Comparison of ENCODE assay signal across 24 cellular contexts in the genomic region with DNA sequence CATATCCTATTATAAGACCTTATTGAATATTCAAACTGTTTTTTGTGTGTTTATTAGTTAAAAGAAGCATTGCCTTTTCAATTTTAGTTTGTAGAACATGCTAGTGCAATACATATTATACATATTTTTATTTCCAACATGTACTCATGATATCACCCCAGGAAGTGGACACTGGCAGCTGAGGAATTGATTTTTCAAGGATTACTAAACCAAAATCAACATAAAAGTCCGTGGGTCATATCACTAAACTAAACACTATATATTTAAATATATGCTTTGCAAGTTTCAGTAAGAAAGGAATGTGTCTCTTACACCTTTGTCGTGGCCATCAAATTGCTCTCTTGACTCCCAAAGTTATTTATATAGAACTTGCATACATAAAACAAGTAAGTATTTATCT.
"Had no signal": no experiment of that assay in that cellular context is flagged by ENCODE, and none has a peak within 500 bp of the region (broad histone marks: within the 10 kb centered on the region; RNA-seq: fewer than 3 reads in every experiment).

No MANE protein-coding gene starts in this region.

- H3K27me3 Mint-ChIP-seq: activated naive CD8-positive, alpha-beta T cell treated with anti-CD3 and anti-CD28 coated beads for 36 hours had no signal

- ATAC-seq: activated CD8-positive, alpha-beta T cell treated with anti-CD3 and anti-CD28 coated beads, Interleukin-2, amount 10 ng/mL, durations not matched to agents 7 days and 5 days; WTC11 had no signal

- H3K4me2 ChIP-seq: PC-9 had no signal

- H3K9me3 Mint-ChIP-seq: WTC11 had no signal

- DNase-seq: activated CD4-positive, alpha-beta T cell treated with anti-CD3 and anti-CD28 coated beads for 48 hours; activated CD4-positive, alpha-beta T cell treated with anti-CD3 and anti-CD28 coated beads, Interleukin-2, amount 50 U/mL, for 4 hours; activated CD4-positive, CD25-positive, alpha-beta regulatory T cell treated with anti-CD3 and anti-CD28 coated beads, Interleukin-2, amount 50 U/mL, for 72 hours; activated CD8-positive, alpha-beta memory T cell treated with anti-CD3 and anti-CD28 coated beads, Interleukin-2, amount 50 U/mL, for 48 hours; activated CD8-positive, alpha-beta T cell treated with anti-CD3 and anti-CD28 coated beads, Interleukin-2, amount 10 ng/mL, durations not matched to agents 7 days and 5 days; activated effector memory CD4-positive, alpha-beta T cell treated with Interleukin-2 at 50 U/mL for 16 hours; activated naive CD4-positive, alpha-beta T cell treated with Interleukin-2 at 50 U/mL for 16 hours; activated naive CD8-positive, alpha-beta T cell treated with anti-CD3 and anti-CD28 coated beads for 36 hours; activated T-cell treated with anti-CD3 and anti-CD28 coated beads, Interleukin-2, amount 50 U/mL, for 1 hour; adrenal gland; anterior cingulate cortex; central memory CD4-positive, alpha-beta T cell; KG1; NCI-H1048; NCI-H1417; NCI-H1694 treated with DMSO at 0.1 percent for 48 hours; NCI-H2081; NCI-H446; NCI-H524; PC-9; SHP77 treated with DMSO at 0.1 percent for 48 hours had no signal

- H3K36me3 ChIP-seq: adrenal gland had no signal

- H3K27me3 ChIP-seq: adrenal gland had no signal

- FAIRE-seq: bronchial epithelial cell had no signal

- H3K27ac Mint-ChIP-seq: activated CD8-positive, alpha-beta T cell treated with anti-CD3 and anti-CD28 coated beads, Interleukin-2, amount 10 ng/mL, durations not matched to agents 7 days and 5 days; activated naive CD8-positive, alpha-beta T cell treated with anti-CD3 and anti-CD28 coated beads for 36 hours; T-helper 1 cell treated with Interleukin-12 subunit alpha and Interleukin-12 subunit beta and Interleukin-4 antibody, amounts not matched to agents 30 μg/mL and 1 μg/mL, for 36 hours; WTC11 had no signal

- H3K36me3 Mint-ChIP-seq: activated naive CD8-positive, alpha-beta T cell treated with anti-CD3 and anti-CD28 coated beads for 36 hours; WTC11 had no signal

- H3K9me3 ChIP-seq: adrenal gland had no signal

- H3K4me1 Mint-ChIP-seq: activated naive CD8-positive, alpha-beta T cell treated with anti-CD3 and anti-CD28 coated beads for 36 hours; WTC11 had no signal

- H3K4me3 ChIP-seq: adrenal gland, PC-9 had no signal

- H3K27ac ChIP-seq: adrenal gland, PC-9 had no signal

- H3K4me1 ChIP-seq: adrenal gland had no signal

- H3K4me3 Mint-ChIP-seq: activated CD8-positive, alpha-beta T cell treated with anti-CD3 and anti-CD28 coated beads, Interleukin-2, amount 10 ng/mL, durations not matched to agents 7 days and 5 days; activated naive CD8-positive, alpha-beta T cell treated with anti-CD3 and anti-CD28 coated beads for 36 hours; T-helper 1 cell treated with Interleukin-12 subunit alpha and Interleukin-12 subunit beta and Interleukin-4 antibody, amounts not matched to agents 30 μg/mL and 1 μg/mL, for 36 hours; WTC11 had no signal

- H2AFZ ChIP-seq: PC-9 had no signal
